1 cellular context compared by ENCODE assay signal in the genomic region with DNA sequence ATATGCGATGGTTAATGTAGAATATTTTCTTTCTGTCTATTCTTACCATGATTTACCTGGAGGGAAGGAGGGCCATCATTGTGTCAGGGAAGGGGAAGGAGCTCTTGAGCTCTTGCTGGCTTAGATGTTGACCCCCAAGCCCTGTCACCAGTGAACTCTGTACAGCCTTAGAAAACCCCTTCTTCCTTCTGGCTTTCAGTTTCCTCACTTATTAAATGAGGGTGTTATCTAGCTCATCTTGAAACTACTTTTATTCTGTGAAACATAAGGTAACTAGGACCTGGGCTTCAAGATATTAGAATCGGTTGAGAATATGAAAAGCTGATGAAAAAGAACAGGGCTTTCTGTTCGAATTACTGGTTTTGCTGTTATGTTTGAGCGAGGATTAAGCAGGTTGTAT.
TF ChIP-seq lines count a peak whose summit lies in the region.

No MANE protein-coding gene starts in this region.

TF ChIP-seq in IMR-90, 13 proteins besides CTCF, POLR2A, EP300 and RAD21:
- TF ChIP-seq RFX5 (IDR thresholded peaks at IDR 0.05; ENCODE audit: low read depth, low read length), result no peak
- no peak for TF ChIP-seq MXI1 (IDR thresholded peaks at IDR 0.05; ENCODE audit: borderline replicate concordance, low read depth, low read length)
- no peak for TF ChIP-seq NFE2L2 (IDR thresholded peaks at IDR 0.05; ENCODE audit: low read depth, low read length)
- TF ChIP-seq MAFK (IDR thresholded peaks at IDR 0.05; ENCODE audit: low read depth, low read length), result no peak
- TF ChIP-seq BHLHE40 (IDR thresholded peaks at IDR 0.05; ENCODE audit: low read depth, low read length), result no peak
- TF ChIP-seq CEBPB (IDR thresholded peaks at IDR 0.05; ENCODE audit: low read depth, low read length), result no peak
- TF ChIP-seq, protein P1, sequence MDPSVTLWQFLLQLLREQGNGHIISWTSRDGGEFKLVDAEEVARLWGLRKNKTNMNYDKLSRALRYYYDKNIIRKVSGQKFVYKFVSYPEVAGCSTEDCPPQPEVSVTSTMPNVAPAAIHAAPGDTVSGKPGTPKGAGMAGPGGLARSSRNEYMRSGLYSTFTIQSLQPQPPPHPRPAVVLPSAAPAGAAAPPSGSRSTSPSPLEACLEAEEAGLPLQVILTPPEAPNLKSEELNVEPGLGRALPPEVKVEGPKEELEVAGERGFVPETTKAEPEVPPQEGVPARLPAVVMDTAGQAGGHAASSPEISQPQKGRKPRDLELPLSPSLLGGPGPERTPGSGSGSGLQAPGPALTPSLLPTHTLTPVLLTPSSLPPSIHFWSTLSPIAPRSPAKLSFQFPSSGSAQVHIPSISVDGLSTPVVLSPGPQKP (IDR thresholded peaks at IDR 0.05; ENCODE audit: borderline replicate concordance, low read depth, low read length), result no peak
- TF ChIP-seq, protein P2, sequence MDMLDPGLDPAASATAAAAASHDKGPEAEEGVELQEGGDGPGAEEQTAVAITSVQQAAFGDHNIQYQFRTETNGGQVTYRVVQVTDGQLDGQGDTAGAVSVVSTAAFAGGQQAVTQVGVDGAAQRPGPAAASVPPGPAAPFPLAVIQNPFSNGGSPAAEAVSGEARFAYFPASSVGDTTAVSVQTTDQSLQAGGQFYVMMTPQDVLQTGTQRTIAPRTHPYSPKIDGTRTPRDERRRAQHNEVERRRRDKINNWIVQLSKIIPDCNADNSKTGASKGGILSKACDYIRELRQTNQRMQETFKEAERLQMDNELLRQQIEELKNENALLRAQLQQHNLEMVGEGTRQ (IDR thresholded peaks at IDR 0.05; ENCODE audit: low read depth, low read length), result no peak
- TF ChIP-seq RCOR1 (IDR thresholded peaks at IDR 0.05; ENCODE audit: insufficient replicate concordance, low read length), result no peak
- TF ChIP-seq FOS (IDR thresholded peaks at IDR 0.05; ENCODE audit: low read depth, low read length), result no peak
- no peak for TF ChIP-seq CHD1 (IDR thresholded peaks at IDR 0.05; ENCODE audit: low read depth, low read length)
- TF ChIP-seq SMC3 (IDR thresholded peaks at IDR 0.05; ENCODE audit: low read depth, low read length), result no peak
- TF ChIP-seq MAZ (IDR thresholded peaks at IDR 0.05; ENCODE audit: borderline replicate concordance, low read depth, low read length), result no peak
